ENCODE assay signal across 16 cellular contexts in genomic region chr13:96684472-96684871, GRCh38.
A peak's percentile ranks its signal among the peaks of the same experiment; 100 is the strongest.
DNase-seq lines count a peak whose midpoint lies in the region; ATAC-seq and TF ChIP-seq lines count a peak whose summit lies in the region.
"Had no signal": no experiment of that assay in that cellular context is flagged by ENCODE, and none has a peak within 500 bp of the region (broad histone marks: within the 10 kb centered on the region; RNA-seq: fewer than 3 reads in every experiment).

No MANE protein-coding gene starts in this region.

- DNase-seq in Right ventricle myocardium inferior (ENCODE audit: missing footprints) = no peak
- no peak for DNase-seq in right atrium auricular region (ENCODE audit: low spot score)
- peak in 1 of 2 donors; percentile 13 for DNase-seq in heart right ventricle
- DNase-seq in right cardiac atrium = no peak
- DNase-seq in body of pancreas = no peak
- DNase-seq: Calu3; CD8-positive, alpha-beta T cell; DMS79 treated with DMSO at 0.1 percent for 48 hours; GF-D8; H7; HFFc6 had no signal

- intact Hi-C loops in Right ventricle myocardium inferior (cut with DNase I) = no loop called here
- intact Hi-C loops in heart right ventricle (cut with DNase I) = no loop called here
- intact Hi-C loops in right cardiac atrium (cut with DNase I) = no loop called here
- intact Hi-C loops in body of pancreas (cut with DNase I) = no loop called here

- WGBS in heart right ventricle, 2 donors = 51 to 68% methylated on average over 3 of the region's 3 CpGs
- WGBS in right cardiac atrium = 53% methylated on average over 3 of the region's 3 CpGs
- WGBS in body of pancreas, 2 donors = 93 to 97% methylated on average over 3 of the region's 3 CpGs

- TF ChIP-seq POLR2A in body of pancreas (IDR thresholded peaks at IDR 0.05) = no peak

- H3K4me1 ChIP-seq in right atrium auricular region (no peaks in the 10 kb centered on the region), heart right ventricle (peaks cover 0 to 6% (median 0%) of the 10 kb centered on the region in 9 donors), right cardiac atrium (ENCODE audit: control insufficient read depth, insufficient read depth, low read length) (no peaks in the 10 kb centered on the region), body of pancreas (peaks cover 6% of the 10 kb centered on the region)
- H3K4me1 ChIP-seq: BLaER1 treated with 17β-estradiol and CSF1 and Interleukin-3, amounts not matched to agents 10 nM and 100 nM had no signal

- H3K4me3 ChIP-seq in right atrium auricular region (no peak overlapping the region), heart right ventricle (no peak overlapping the region), right cardiac atrium (ENCODE audit: low read length) (no peak overlapping the region), body of pancreas (no peak overlapping the region)
- H3K4me3 ChIP-seq: BLaER1 treated with 17β-estradiol and CSF1 and Interleukin-3, amounts not matched to agents 10 nM and 100 nM; GM23338 had no signal

- H3K9me3 ChIP-seq in right atrium auricular region = no peaks in the 10 kb centered on the region
- no peaks in the 10 kb centered on the region for H3K9me3 ChIP-seq in heart right ventricle
- no peaks in the 10 kb centered on the region for H3K9me3 ChIP-seq in right cardiac atrium (ENCODE audit: control insufficient read depth, low read length)
- H3K9me3 ChIP-seq in body of pancreas = no peaks in the 10 kb centered on the region
- H3K9me3 ChIP-seq: BLaER1 treated with 17β-estradiol and CSF1 and Interleukin-3, amounts not matched to agents 10 nM and 100 nM had no signal

- TF ChIP-seq CTCF in right atrium auricular region (IDR thresholded peaks at IDR 0.05) (no peak), heart right ventricle (IDR thresholded peaks at IDR 0.05) (no peak), body of pancreas (IDR thresholded peaks at IDR 0.05) (no peak)

- H3K27me3 ChIP-seq in right atrium auricular region = no peaks in the 10 kb centered on the region
- no peaks in the 10 kb centered on the region for H3K27me3 ChIP-seq in heart right ventricle
- no peaks in the 10 kb centered on the region for H3K27me3 ChIP-seq in right cardiac atrium (ENCODE audit: control insufficient read depth, insufficient read depth)
- H3K27me3 ChIP-seq in body of pancreas = no peaks in the 10 kb centered on the region
- H3K27me3 ChIP-seq: BLaER1 treated with 17β-estradiol and CSF1 and Interleukin-3, amounts not matched to agents 10 nM and 100 nM had no signal

- ATAC-seq in Right ventricle myocardium inferior = peak; percentile 79
- ATAC-seq in heart right ventricle = peak in 7 of 8 donors; percentile 35 to 93 (median 71)
- peak; percentile 51 to 86 for ATAC-seq in right cardiac atrium
- no peak for ATAC-seq in HG03460 (IDR thresholded peaks at IDR 0.05; ENCODE audit: unreplicated experiment)
- no peak for ATAC-seq in body of pancreas
- ATAC-seq: CD8-positive, alpha-beta T cell; GM23338; HCT116; HepG2 had no signal

- H3K36me3 ChIP-seq in right atrium auricular region (no peaks in the 10 kb centered on the region), heart right ventricle (no peaks in the 10 kb centered on the region), body of pancreas (replicated peaks in 1 of 2; ENCODE audit: insufficient read depth in 1 of 2, low read depth in 2 of 2) (no peaks in the 10 kb centered on the region)
- H3K36me3 ChIP-seq: BLaER1 treated with 17β-estradiol and CSF1 and Interleukin-3, amounts not matched to agents 10 nM and 100 nM had no signal

- no peak overlapping the region for H3K27ac ChIP-seq in right atrium auricular region
- peak overlapping the region in 1 of 10 donors; percentile 30 for H3K27ac ChIP-seq in heart right ventricle
- H3K27ac ChIP-seq in right cardiac atrium (ENCODE audit: low read length) = no peak overlapping the region
- H3K27ac ChIP-seq in body of pancreas = no peak overlapping the region
- H3K27ac ChIP-seq: BLaER1 treated with 17β-estradiol and CSF1 and Interleukin-3, amounts not matched to agents 10 nM and 100 nM had no signal

Comparison
In these comparisons a context has a peak if more than half of its experiments do, and no peak if none do; other contexts are left out.
1. ATAC-seq: peak in Right ventricle myocardium inferior (single experiment), heart right ventricle (7 of 8) and right cardiac atrium (2 of 2); none in HG03460 (single experiment) and body of pancreas (single experiment).